Comparison of ENCODE assay signal across 14 cellular contexts in the genomic region with DNA sequence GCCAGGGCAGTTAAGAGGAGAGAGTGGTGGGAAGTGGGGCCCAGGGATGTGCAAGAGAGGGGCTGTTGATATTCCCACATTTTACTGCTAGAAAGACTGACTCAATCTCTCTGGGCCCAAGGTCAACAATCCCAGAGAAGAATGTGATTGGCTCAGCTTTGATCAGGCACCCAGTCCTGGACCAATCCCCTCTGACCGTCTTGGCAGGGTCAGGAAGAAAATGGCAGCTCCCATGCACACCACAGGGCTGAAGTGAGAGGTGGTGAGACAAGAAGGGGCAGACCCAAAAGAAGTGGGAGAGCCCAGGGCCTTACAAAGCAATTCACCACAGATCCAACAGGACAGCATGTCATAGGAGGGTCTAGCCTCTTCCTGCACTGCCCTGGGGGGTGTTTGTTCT. TPM values are rescaled to one million over a fixed set of nuclear protein-coding genes. Genes with fewer than 3 reads are reported as not detected.
"Had no signal": no experiment of that assay in that cellular context is flagged by ENCODE, and none has a peak within 500 bp of the region (broad histone marks: within the 10 kb centered on the region; RNA-seq: fewer than 3 reads in every experiment).

No MANE protein-coding gene starts in this region.

- H3K27ac ChIP-seq: adrenal gland, coronary artery, epithelial cell of prostate, skin epidermis had no signal

- DNase-seq: activated gamma-delta T cell; adrenal gland; effector CD8-positive, alpha-beta T cell; hippocampal formation; kidney glomerular epithelial cell; mesendoderm; Right ventricle myocardium superior; substantia nigra; trophoblast cell had no signal

- H3K36me3 ChIP-seq: adrenal gland had no signal

- H3K27me3 ChIP-seq: adrenal gland had no signal

- H3K9me3 ChIP-seq: adrenal gland had no signal

- H3K4me3 ChIP-seq: adrenal gland, coronary artery, skin epidermis had no signal

- ATAC-seq: SK-N-SH treated with all-trans-retinoic acid at 6 μM for 48 hours had no signal

RNA-seq across cellular contexts. Expression of gene C10orf105, which starts 3.3 kb away (rescaled TPM):
- total RNA-seq: cardiac septum had no signal
